Comparison of ENCODE assay signal across 8 cellular contexts in the genomic region with DNA sequence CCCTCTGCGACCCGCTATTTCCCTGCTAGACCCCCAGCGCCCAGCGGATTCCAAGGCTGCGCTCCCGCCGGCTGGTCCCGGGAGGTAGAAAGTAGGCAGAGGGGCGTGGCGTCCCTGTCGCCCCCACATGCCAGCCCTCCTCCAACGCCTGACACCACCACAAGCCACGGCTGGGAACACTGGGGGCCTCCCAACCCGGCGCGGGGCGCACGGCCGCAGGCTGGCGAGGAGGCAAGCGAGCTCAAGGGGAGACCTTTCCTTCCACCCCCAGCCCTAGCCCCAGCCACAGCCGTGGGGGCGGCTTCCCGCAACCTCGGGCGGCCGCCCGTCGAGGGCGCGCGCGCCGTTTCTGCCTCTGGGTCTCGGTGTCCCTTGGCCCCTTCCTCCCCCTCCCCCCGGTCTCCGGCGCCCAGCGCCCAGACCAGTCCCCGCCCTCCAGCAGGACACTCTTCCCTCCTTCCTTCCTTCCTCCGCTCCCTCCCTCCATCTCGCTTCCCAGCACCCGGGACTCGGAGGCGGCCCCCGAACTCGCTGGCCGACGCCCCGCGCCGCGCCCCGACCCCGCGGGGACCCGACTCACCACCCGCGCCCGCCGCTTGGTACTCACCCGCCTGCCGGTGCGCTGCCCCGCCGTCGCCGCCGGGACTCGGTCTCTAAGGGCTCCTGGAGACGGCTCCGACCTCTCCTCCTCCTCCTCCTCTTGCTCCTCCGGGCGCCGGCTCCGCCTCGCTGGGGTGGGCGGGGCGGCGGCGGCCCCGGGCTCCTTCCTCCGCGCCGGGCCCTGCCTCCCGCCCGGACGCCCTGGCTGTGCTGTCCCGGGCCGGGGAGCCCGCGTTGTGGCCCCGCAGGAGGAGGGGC. TPM values are rescaled to one million over a fixed set of nuclear protein-coding genes. Genes with fewer than 3 reads are reported as not detected.
DNase-seq lines count a peak whose midpoint lies in the region; ATAC-seq lines count a peak whose summit lies in the region.

A gene (minus strand): TSS at position 731 of the 858 bp plus-strand sequence. CDS start 125,781 bp downstream, outside the sequence.

- no peaks in the 10 kb centered on the region for H3K9me3 ChIP-seq in skeletal muscle satellite cell (replicated peaks; ENCODE audit: low read length)

- peak within 1 kb of the TSS; percentile 84 for H3K4me2 ChIP-seq in skeletal muscle satellite cell (ENCODE audit: low read length)

- H3K9ac ChIP-seq in skeletal muscle satellite cell (ENCODE audit: low read depth, low read length) = peak within 1 kb of the TSS; percentile 92

- peaks cover 19% of the 10 kb centered on the region for H3K4me1 ChIP-seq in skeletal muscle satellite cell (ENCODE audit: control insufficient read depth, insufficient read depth, low read length)

- in situ Hi-C loops in SK-MEL-5 (cut with HindIII; ENCODE audit: low pct_unique_long_range_greater_than_20kb, low sequenced_read_pairs) = no loop called here

- H3K36me3 ChIP-seq in skeletal muscle satellite cell (ENCODE audit: insufficient read depth, low read length) = peaks cover 6% of the 10 kb centered on the region

- ATAC-seq in HG02610 (IDR thresholded peaks at IDR 0.05; ENCODE audit: unreplicated experiment) (peak; percentile 54), GM21825 (IDR thresholded peaks at IDR 0.05; ENCODE audit: unreplicated experiment) (no peak), GM21717 (IDR thresholded peaks at IDR 0.05; ENCODE audit: unreplicated experiment) (no peak)

- H3K4me3 ChIP-seq in skeletal muscle satellite cell (ENCODE audit: low read length) = peak within 1 kb of the TSS; percentile 94

- H3K27me3 ChIP-seq in skeletal muscle satellite cell (ENCODE audit: control insufficient read depth, insufficient read depth, low read length) = no peaks in the 10 kb centered on the region

- DNase-seq in GM04503 (ENCODE audit: low read depth) = peak; percentile 30
- DNase-seq in SK-MEL-5 (ENCODE audit: low read depth, low spot score) = peak; percentile 85
- DNase-seq in cerebellum (ENCODE audit: low spot score) = peak; percentile 14
- DNase-seq in iPS-NIHi7 (ENCODE audit: extremely low spot score) = peak; percentile 84

RNA-seq across cellular contexts. Expression of the gene that starts here (rescaled TPM):
- 352 and 360 TPM in 2 replicates for total RNA-seq in SK-MEL-5 (2014; rRNA removed; shearing (Covaris generic))
- 157 and 189 TPM in 2 replicates for polyA plus RNA-seq in SK-MEL-5 (2015; cell fraction: cytosol; rRNA removed)
- polyA plus RNA-seq in SK-MEL-5 (2015; cell fraction: nucleus; rRNA removed) = 90.5 and 95.5 TPM in 2 replicates
- total RNA-seq in cerebellum = 27.4 TPM
- total RNA-seq in skeletal muscle satellite cell (2012; rRNA removed) = 158 and 208 TPM in 2 replicates

Comparison
In these comparisons a context has a peak if more than half of its experiments do, and no peak if none do; other contexts are left out.
1. RNA of the gene that starts here (total RNA-seq): 352 to 360 TPM in SK-MEL-5; 27.4 TPM in cerebellum (single experiment); every median in the first group is over 10 times any median in the second.
2. DNase-seq: peak in every context shown above with its lines; median percentile 85 in SK-MEL-5; 84 in iPS-NIHi7; 30 in GM04503; 14 in cerebellum.